Comparison of ENCODE assay signal across 8 cellular contexts in genomic region chr9:7234144-7234543, GRCh38.
A peak's percentile ranks its signal among the peaks of the same experiment; 100 is the strongest.
DNase-seq lines count a peak whose midpoint lies in the region; ATAC-seq and TF ChIP-seq lines count a peak whose summit lies in the region.

No MANE protein-coding gene starts in this region.

- ATAC-seq in HG03378 (IDR thresholded peaks at IDR 0.05; ENCODE audit: unreplicated experiment): peak; percentile 71

- peak; percentile 48 for TF ChIP-seq CTCF in GM12874 (IDR thresholded peaks at IDR 0.05; ENCODE audit: insufficient read depth, low read depth, low read length)

- DNase-seq in A172 (ENCODE audit: low spot score): peak; percentile 9
- DNase-seq in activated CD4-positive, alpha-beta T cell treated with anti-CD3 and anti-CD28 coated beads, Interleukin-2, amount 50 U/mL, for 48 hours: peak; percentile 52 to 65
- peak; percentile 43 for DNase-seq in kidney tubule cell (ENCODE audit: low spot score)
- no peak for DNase-seq in T1000 (lab: John Stamatoyannopoulos, UW)
- no peak for DNase-seq in retina
- no peak for DNase-seq in NCI-H510A (lab: John Stamatoyannopoulos, UW)

Comparison
In these comparisons a context has a peak if more than half of its experiments do, and no peak if none do; other contexts are left out.
1. DNase-seq: peak in A172 (single experiment), activated CD4-positive, alpha-beta T cell treated with anti-CD3 and anti-CD28 coated beads, Interleukin-2, amount 50 U/mL, for 48 hours (2 of 2) and kidney tubule cell (single experiment); none in T1000 (single experiment), retina (single experiment) and NCI-H510A (single experiment).